8 cellular contexts compared by ENCODE assay signal in genomic region chr2:75098856-75099255, GRCh38.
DNase-seq lines count a peak whose midpoint lies in the region; ATAC-seq lines count a peak whose summit lies in the region.

No MANE protein-coding gene starts in this region.

- ATAC-seq in GM19023 (IDR thresholded peaks at IDR 0.05; ENCODE audit: unreplicated experiment) = peak; percentile 52
- no peak for ATAC-seq in HG02938 (IDR thresholded peaks at IDR 0.05; ENCODE audit: unreplicated experiment)
- no peak for ATAC-seq in GM18907 (IDR thresholded peaks at IDR 0.05; ENCODE audit: unreplicated experiment)
- no peak for ATAC-seq in GM18870 (IDR thresholded peaks at IDR 0.05; ENCODE audit: unreplicated experiment)

- DNase-seq in AG08395 (ENCODE audit: low spot score) (peak; percentile 44), OCI-M1 (lab: John Stamatoyannopoulos, UW) (peak; percentile 43), fibroblast of the conjunctiva (ENCODE audit: low read depth) (peak; percentile 9), cortex of kidney (lab: John Stamatoyannopoulos, UW) (no peak)
